Comparison of ENCODE assay signal across 8 cellular contexts in the genomic region with DNA sequence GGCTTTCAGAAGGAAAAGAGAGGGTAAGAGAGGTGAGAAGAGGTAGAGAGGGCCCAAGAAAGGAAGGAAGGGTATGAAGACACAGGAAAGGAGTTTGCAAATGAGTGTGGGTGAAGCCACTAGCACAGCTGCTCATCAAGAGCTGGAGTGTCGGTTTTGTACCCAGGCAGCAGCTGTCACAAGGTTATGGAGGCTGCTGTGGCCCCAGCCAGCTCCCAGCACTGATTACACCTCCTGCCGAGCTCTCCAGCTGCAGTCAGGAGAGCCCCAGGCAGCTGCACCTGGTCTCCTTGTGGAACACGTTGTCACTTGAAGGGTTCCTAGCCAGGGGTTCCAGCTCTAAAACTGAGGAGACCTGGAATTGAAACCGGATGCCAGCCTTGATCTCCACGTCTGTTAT.
DNase-seq lines count a peak whose midpoint lies in the region; ATAC-seq, FAIRE-seq and TF ChIP-seq lines count a peak whose summit lies in the region.

No MANE protein-coding gene starts in this region.

- ATAC-seq in GM21529 (IDR thresholded peaks at IDR 0.05; ENCODE audit: unreplicated experiment) (peak; percentile 92), PC-3 (no peak)

- no peaks in the 10 kb centered on the region for H3F3A ChIP-seq in PC-3 (ENCODE audit: low read length, unreplicated experiment)

- H3K4me3 ChIP-seq in Karpas-422 (ENCODE audit: low read length) (peak overlapping the region; percentile 0; the same call in 1 of the 2 replicates), PC-3 (ENCODE audit: low read length) (no peak overlapping the region)

- no peak for TF ChIP-seq CTCF in PC-3 (conservative IDR thresholded peaks at IDR 0.05; ENCODE audit: low read depth, low read length)

- no peaks in the 10 kb centered on the region for H3K9me3 ChIP-seq in Karpas-422 (ENCODE audit: low read length)
- no peaks in the 10 kb centered on the region for H3K9me3 ChIP-seq in PC-3 (ENCODE audit: low read length)

- H3K9me3 Mint-ChIP-seq in activated CD4-positive, alpha-beta memory T cell treated with anti-CD3 and anti-CD28 coated beads, Interleukin-2, amount 10 ng/mL, durations not matched to agents 7 days and 5 days, result no peaks in the 10 kb centered on the region

- CTCF ChIA-PET in activated CD4-positive, alpha-beta memory T cell treated with anti-CD3 and anti-CD28 coated beads, Interleukin-2, amount 10 ng/mL, durations not matched to agents 7 days and 5 days (lab: Charles Lee), result interaction anchor here (0.9 to 1.2 kb wide), 2 partner anchors 11 to 43 kb away, joined by 3 read pairs; no protein-coding TSS in a partner anchor
- CTCF ChIA-PET in PC-3 (lab: Charles Lee), result no interaction called here

- TF ChIP-seq POLR2A in GM12892 (IDR thresholded peaks at IDR 0.05; ENCODE audit: low read depth, low read length), result no peak

- no peaks in the 10 kb centered on the region for H3K27me3 ChIP-seq in Karpas-422 (ENCODE audit: low read length)
- no peaks in the 10 kb centered on the region for H3K27me3 ChIP-seq in PC-3 (ENCODE audit: low read length)

- H3K4me1 ChIP-seq in Karpas-422 (ENCODE audit: low read length) (peaks cover 18% of the 10 kb centered on the region), PC-3 (ENCODE audit: insufficient read depth, low read length) (peaks cover 4% of the 10 kb centered on the region; the same call in 1 of the 2 replicates)

- POLR2A ChIA-PET in activated CD4-positive, alpha-beta memory T cell treated with anti-CD3 and anti-CD28 coated beads, Interleukin-2, amount 10 ng/mL, durations not matched to agents 7 days and 5 days (lab: Charles Lee), result interaction anchor here (0.7 to 6.7 kb wide), 11 partner anchors 8 to 75 kb away, joined by 3 to 55 read pairs (median 5); no protein-coding TSS in a partner anchor
- POLR2A ChIA-PET in PC-3 (lab: Charles Lee; ENCODE audit: unreplicated experiment), result no interaction called here

- H3K27ac Mint-ChIP-seq in activated CD4-positive, alpha-beta memory T cell treated with anti-CD3 and anti-CD28 coated beads, Interleukin-2, amount 10 ng/mL, durations not matched to agents 7 days and 5 days, result peak overlapping the region; percentile 71

- H3K36me3 Mint-ChIP-seq in activated CD4-positive, alpha-beta memory T cell treated with anti-CD3 and anti-CD28 coated beads, Interleukin-2, amount 10 ng/mL, durations not matched to agents 7 days and 5 days (ENCODE audit: low read depth), result no peaks in the 10 kb centered on the region

- H3K4me1 Mint-ChIP-seq in activated CD4-positive, alpha-beta memory T cell treated with anti-CD3 and anti-CD28 coated beads, Interleukin-2, amount 10 ng/mL, durations not matched to agents 7 days and 5 days, result peaks cover 44% of the 10 kb centered on the region

- no TSS peak for BruUV-seq in PC-3 (replicated peaks; lab: Mats Ljungman, UMichigan)

- H4K20me1 ChIP-seq in Karpas-422 (ENCODE audit: insufficient read depth, low read depth, low read length) (no peaks in the 10 kb centered on the region), PC-3 (ENCODE audit: low read length) (no peaks in the 10 kb centered on the region)

- H3K9ac ChIP-seq in Karpas-422 (ENCODE audit: low read length) (peak overlapping the region; percentile 28; the same call in 1 of the 2 replicates), PC-3 (ENCODE audit: low read length) (no peak overlapping the region)

- no peak for FAIRE-seq in GM12892 (lab: Jason Lieb, UNC)

- H3K4me2 ChIP-seq in Karpas-422 (ENCODE audit: low read depth, low read length, poor library complexity, severe bottlenecking) (peak overlapping the region; percentile 42), PC-3 (ENCODE audit: low read length) (no peak overlapping the region)

- intact Hi-C loops in PC-3 (cut with micrococcal nuclease), result no loop called here

- H3K79me2 ChIP-seq in Karpas-422 (ENCODE audit: low read length) (no peaks in the 10 kb centered on the region), PC-3 (ENCODE audit: low read length) (no peaks in the 10 kb centered on the region)

- H3K9me2 ChIP-seq in Karpas-422 (replicated peaks; ENCODE audit: insufficient read depth, low read length), result no peaks in the 10 kb centered on the region
- H3K9me2 ChIP-seq in PC-3 (replicated peaks; ENCODE audit: low read length), result no peaks in the 10 kb centered on the region

- no peaks in the 10 kb centered on the region for H3K27me3 Mint-ChIP-seq in activated CD4-positive, alpha-beta memory T cell treated with anti-CD3 and anti-CD28 coated beads, Interleukin-2, amount 10 ng/mL, durations not matched to agents 7 days and 5 days

- peak overlapping the region; percentile 72; the same call in 1 of the 2 replicates for H2AFZ ChIP-seq in Karpas-422 (ENCODE audit: low read length)
- no peak overlapping the region for H2AFZ ChIP-seq in PC-3 (ENCODE audit: low read length)

- peak; percentile 34 for DNase-seq in GM12892 (ENCODE audit: insufficient read length)
- DNase-seq in Karpas-422, result peak; percentile 56
- no peak for DNase-seq in activated CD4-positive, alpha-beta memory T cell treated with anti-CD3 and anti-CD28 coated beads, Interleukin-2, amount 10 ng/mL, durations not matched to agents 7 days and 5 days
- no peak for DNase-seq in dermis blood vessel endothelial cell
- no peak for DNase-seq in cerebellar nuclear complex (lab: John Stamatoyannopoulos, UW)
- no peak for DNase-seq in hippocampal formation (lab: John Stamatoyannopoulos, UW)
- DNase-seq in PC-3, result no peak

- peak overlapping the region; percentile 54 for H3K27ac ChIP-seq in Karpas-422 (ENCODE audit: low read length)
- H3K27ac ChIP-seq in PC-3 (ENCODE audit: low read length), result no peak overlapping the region

- H3K36me3 ChIP-seq in Karpas-422 (ENCODE audit: insufficient read depth, low read length), result no peaks in the 10 kb centered on the region
- no peaks in the 10 kb centered on the region for H3K36me3 ChIP-seq in PC-3 (ENCODE audit: low read depth, low read length)

- no peak overlapping the region for H3K4me3 Mint-ChIP-seq in activated CD4-positive, alpha-beta memory T cell treated with anti-CD3 and anti-CD28 coated beads, Interleukin-2, amount 10 ng/mL, durations not matched to agents 7 days and 5 days

Comparison
In these comparisons a context has a peak if more than half of its experiments do, and no peak if none do; other contexts are left out.
1. DNase-seq: peak in GM12892 (single experiment) and Karpas-422 (single experiment); none in activated CD4-positive, alpha-beta memory T cell treated with anti-CD3 and anti-CD28 coated beads, Interleukin-2, amount 10 ng/mL, durations not matched to agents 7 days and 5 days (single experiment), dermis blood vessel endothelial cell (single experiment), cerebellar nuclear complex (0 of 2), hippocampal formation (0 of 2) and PC-3 (single experiment).